In the genomic region with DNA sequence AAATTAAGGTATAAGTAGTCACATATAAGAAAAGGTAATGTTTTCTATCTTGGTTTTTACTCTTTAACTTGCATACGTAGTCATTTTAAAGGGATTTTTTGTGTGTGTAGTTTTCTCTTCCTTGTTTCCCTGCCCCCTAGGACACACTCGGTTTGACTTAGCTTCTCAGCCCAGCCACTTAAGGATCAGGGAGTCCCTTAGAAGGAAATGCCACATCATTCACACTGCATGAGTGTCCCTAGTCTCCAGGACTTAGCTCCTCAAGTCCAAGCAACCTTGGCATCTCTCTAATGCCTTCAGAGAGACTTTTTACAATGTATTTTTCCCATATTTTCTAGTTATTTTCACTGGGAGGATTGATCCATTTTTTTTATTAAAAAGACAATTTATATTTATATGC, we compare ENCODE assay signal across 32 cellular contexts.
"Had no signal": no experiment of that assay in that cellular context is flagged by ENCODE, and none has a peak within 500 bp of the region (broad histone marks: within the 10 kb centered on the region; RNA-seq: fewer than 3 reads in every experiment).

No MANE protein-coding gene starts in this region.

- H3K27ac ChIP-seq: ascending aorta, breast epithelium, cardiac muscle cell, colonic mucosa, epithelial cell of prostate, esophagus squamous epithelium, gastroesophageal sphincter had no signal

- H3K27me3 ChIP-seq: ascending aorta, breast epithelium, cardiac muscle cell, colonic mucosa, esophagus squamous epithelium, gastroesophageal sphincter had no signal

- H3K9me3 Mint-ChIP-seq: activated CD4-positive, alpha-beta memory T cell treated with anti-CD3 and anti-CD28 coated beads for 36 hours; activated CD4-positive, alpha-beta T cell treated with anti-CD3 and anti-CD28 coated beads, Interleukin-2, amount 10 ng/mL, durations not matched to agents 24 days and 14 days; activated naive CD4-positive, alpha-beta T cell treated with anti-CD3 and anti-CD28 coated beads for 36 hours; activated naive CD4-positive, alpha-beta T cell treated with anti-CD3 and anti-CD28 coated beads, Interleukin-2, amount 50 U/mL, for 72 hours; activated naive CD8-positive, alpha-beta T cell treated with anti-CD3 and anti-CD28 coated beads, Interleukin-2, amount 10 ng/mL, durations not matched to agents 7 days and 5 days; activated T-helper 1 cell treated with anti-CD3 and anti-CD28 coated beads, Interleukin-12 subunit alpha, Interleukin-12 subunit beta, Interleukin-2, Interleukin-4 antibody, amounts not matched to agents 30 ng/mL and 10 ng/mL and 1 ng/mL, durations not matched to agents 14 hours and 24 hours and 36 hours; activated T-helper 2 cell treated with anti-CD3 and anti-CD28 coated beads, Interferon-gamma antibody, Interleukin-2, Interleukin-4, amounts not matched to agents 10 μg/mL and 5 μg/mL and 100 μg/mL, durations not matched to agents 14 hours and 24 hours and 36 hours; brain; T-helper 2 cell treated with Interferon-gamma antibody and Interleukin-4, amounts not matched to agents 5 μg/mL and 100 μg/mL, for 36 hours had no signal

- DNase-seq: activated CD4-positive, alpha-beta memory T cell treated with anti-CD3 and anti-CD28 coated beads for 36 hours; activated CD4-positive, alpha-beta T cell treated with anti-CD3 and anti-CD28 coated beads for 36 hours; activated CD4-positive, alpha-beta T cell treated with anti-CD3 and anti-CD28 coated beads, Interleukin-2, amount 10 ng/mL, durations not matched to agents 24 days and 14 days; activated CD4-positive, CD25-positive, alpha-beta regulatory T cell; activated CD4-positive, CD25-positive, alpha-beta regulatory T cell treated with anti-CD3 and anti-CD28 coated beads, Interleukin-2, amount 50 U/mL, for 72 hours; activated CD8-positive, alpha-beta memory T cell treated with anti-CD3 and anti-CD28 coated beads, Interleukin-2, amount 10 ng/mL, durations not matched to agents 7 days and 5 days; activated CD8-positive, alpha-beta memory T cell treated with anti-CD3 and anti-CD28 coated beads, Interleukin-2, amount 50 U/mL, for 4 hours; activated CD8-positive, alpha-beta T cell treated with anti-CD3 and anti-CD28 coated beads, Interleukin-2, amount 10 ng/mL, durations not matched to agents 7 days and 5 days; activated effector memory CD4-positive, alpha-beta T cell treated with anti-CD3 and anti-CD28 coated beads, Interleukin-2, amount 50 U/mL, for 16 hours; activated naive CD4-positive, alpha-beta T cell treated with anti-CD3 and anti-CD28 coated beads for 36 hours; activated naive CD8-positive, alpha-beta T cell treated with anti-CD3 and anti-CD28 coated beads, Interleukin-2, amount 10 ng/mL, durations not matched to agents 7 days and 5 days; activated T-cell treated with anti-CD3 and anti-CD28 coated beads, Interleukin-2, amount 50 U/mL, for 1 hour; activated T-cell treated with anti-CD3 and anti-CD28 coated beads, Interleukin-2, amount 50 U/mL, for 48 hours; central memory CD4-positive, alpha-beta T cell; cerebellar nuclear complex; colonic mucosa; effector CD8-positive, alpha-beta T cell; esophagus squamous epithelium; foreskin melanocyte; T-helper 1 cell; T-helper 17 cell; T1000 had no signal

- H3K4me3 ChIP-seq: ascending aorta, breast epithelium, cardiac muscle cell, colonic mucosa, esophagus squamous epithelium, gastroesophageal sphincter had no signal

- H3K4me3 Mint-ChIP-seq: activated CD4-positive, alpha-beta memory T cell treated with anti-CD3 and anti-CD28 coated beads for 36 hours; activated CD4-positive, alpha-beta T cell treated with anti-CD3 and anti-CD28 coated beads for 36 hours; activated CD4-positive, alpha-beta T cell treated with anti-CD3 and anti-CD28 coated beads, Interleukin-2, amount 10 ng/mL, durations not matched to agents 24 days and 14 days; activated CD8-positive, alpha-beta memory T cell treated with anti-CD3 and anti-CD28 coated beads, Interleukin-2, amount 10 ng/mL, durations not matched to agents 7 days and 5 days; activated CD8-positive, alpha-beta T cell treated with anti-CD3 and anti-CD28 coated beads, Interleukin-2, amount 10 ng/mL, durations not matched to agents 7 days and 5 days; activated naive CD4-positive, alpha-beta T cell treated with anti-CD3 and anti-CD28 coated beads for 36 hours; activated naive CD8-positive, alpha-beta T cell treated with anti-CD3 and anti-CD28 coated beads, Interleukin-2, amount 10 ng/mL, durations not matched to agents 7 days and 5 days; activated T-helper 1 cell treated with anti-CD3 and anti-CD28 coated beads, Interleukin-12 subunit alpha, Interleukin-12 subunit beta, Interleukin-2, Interleukin-4 antibody, amounts not matched to agents 30 ng/mL and 10 ng/mL and 1 ng/mL, durations not matched to agents 14 hours and 24 hours and 36 hours; brain; T-helper 17 cell; T-helper 2 cell treated with Interferon-gamma antibody and Interleukin-4, amounts not matched to agents 5 μg/mL and 100 μg/mL, for 36 hours had no signal

- H3K36me3 ChIP-seq: ascending aorta, breast epithelium, cardiac muscle cell, colonic mucosa, esophagus squamous epithelium, gastroesophageal sphincter had no signal

- H3K27ac Mint-ChIP-seq: activated CD4-positive, alpha-beta memory T cell treated with anti-CD3 and anti-CD28 coated beads for 36 hours; activated CD4-positive, alpha-beta T cell treated with anti-CD3 and anti-CD28 coated beads for 36 hours; activated CD4-positive, alpha-beta T cell treated with anti-CD3 and anti-CD28 coated beads, Interleukin-2, amount 10 ng/mL, durations not matched to agents 24 days and 14 days; activated CD8-positive, alpha-beta memory T cell treated with anti-CD3 and anti-CD28 coated beads, Interleukin-2, amount 10 ng/mL, durations not matched to agents 7 days and 5 days; activated CD8-positive, alpha-beta T cell treated with anti-CD3 and anti-CD28 coated beads, Interleukin-2, amount 10 ng/mL, durations not matched to agents 7 days and 5 days; activated naive CD4-positive, alpha-beta T cell treated with anti-CD3 and anti-CD28 coated beads for 36 hours; activated naive CD4-positive, alpha-beta T cell treated with anti-CD3 and anti-CD28 coated beads, Interleukin-2, amount 50 U/mL, for 72 hours; activated naive CD8-positive, alpha-beta T cell treated with anti-CD3 and anti-CD28 coated beads, Interleukin-2, amount 10 ng/mL, durations not matched to agents 7 days and 5 days; activated T-helper 1 cell treated with anti-CD3 and anti-CD28 coated beads, Interleukin-12 subunit alpha, Interleukin-12 subunit beta, Interleukin-2, Interleukin-4 antibody, amounts not matched to agents 30 ng/mL and 10 ng/mL and 1 ng/mL, durations not matched to agents 14 hours and 24 hours and 36 hours; activated T-helper 2 cell treated with anti-CD3 and anti-CD28 coated beads, Interferon-gamma antibody, Interleukin-2, Interleukin-4, amounts not matched to agents 10 μg/mL and 5 μg/mL and 100 μg/mL, durations not matched to agents 14 hours and 24 hours and 36 hours; brain; T-helper 17 cell; T-helper 2 cell treated with Interferon-gamma antibody and Interleukin-4, amounts not matched to agents 5 μg/mL and 100 μg/mL, for 36 hours had no signal

- H3K4me1 ChIP-seq: ascending aorta, breast epithelium, colonic mucosa, esophagus squamous epithelium, gastroesophageal sphincter had no signal

- ATAC-seq: activated CD4-positive, alpha-beta T cell treated with anti-CD3 and anti-CD28 coated beads for 36 hours; activated CD8-positive, alpha-beta memory T cell treated with anti-CD3 and anti-CD28 coated beads, Interleukin-2, amount 10 ng/mL, durations not matched to agents 7 days and 5 days; activated CD8-positive, alpha-beta T cell treated with anti-CD3 and anti-CD28 coated beads, Interleukin-2, amount 10 ng/mL, durations not matched to agents 7 days and 5 days; activated naive CD4-positive, alpha-beta T cell treated with anti-CD3 and anti-CD28 coated beads, Interleukin-2, amount 50 U/mL, for 72 hours; gastroesophageal sphincter; T-helper 17 cell had no signal

- H3K36me3 Mint-ChIP-seq: activated CD4-positive, alpha-beta memory T cell treated with anti-CD3 and anti-CD28 coated beads for 36 hours; activated CD8-positive, alpha-beta memory T cell treated with anti-CD3 and anti-CD28 coated beads, Interleukin-2, amount 10 ng/mL, durations not matched to agents 7 days and 5 days; activated naive CD4-positive, alpha-beta T cell treated with anti-CD3 and anti-CD28 coated beads, Interleukin-2, amount 50 U/mL, for 72 hours; activated naive CD8-positive, alpha-beta T cell treated with anti-CD3 and anti-CD28 coated beads, Interleukin-2, amount 10 ng/mL, durations not matched to agents 7 days and 5 days; brain had no signal

- H3K4me1 Mint-ChIP-seq: activated CD4-positive, alpha-beta T cell treated with anti-CD3 and anti-CD28 coated beads for 36 hours; activated CD4-positive, alpha-beta T cell treated with anti-CD3 and anti-CD28 coated beads, Interleukin-2, amount 10 ng/mL, durations not matched to agents 24 days and 14 days; activated CD8-positive, alpha-beta memory T cell treated with anti-CD3 and anti-CD28 coated beads, Interleukin-2, amount 10 ng/mL, durations not matched to agents 7 days and 5 days; activated naive CD8-positive, alpha-beta T cell treated with anti-CD3 and anti-CD28 coated beads, Interleukin-2, amount 10 ng/mL, durations not matched to agents 7 days and 5 days; brain; T-helper 17 cell had no signal

- H3K9me3 ChIP-seq: ascending aorta, breast epithelium, colonic mucosa, esophagus squamous epithelium, gastroesophageal sphincter had no signal

- H3K27me3 Mint-ChIP-seq: activated CD4-positive, alpha-beta T cell treated with anti-CD3 and anti-CD28 coated beads for 36 hours; activated CD4-positive, alpha-beta T cell treated with anti-CD3 and anti-CD28 coated beads, Interleukin-2, amount 10 ng/mL, durations not matched to agents 24 days and 14 days; activated naive CD8-positive, alpha-beta T cell treated with anti-CD3 and anti-CD28 coated beads, Interleukin-2, amount 10 ng/mL, durations not matched to agents 7 days and 5 days; brain had no signal
